Comparison of ENCODE assay signal across 23 cellular contexts in the genomic region with DNA sequence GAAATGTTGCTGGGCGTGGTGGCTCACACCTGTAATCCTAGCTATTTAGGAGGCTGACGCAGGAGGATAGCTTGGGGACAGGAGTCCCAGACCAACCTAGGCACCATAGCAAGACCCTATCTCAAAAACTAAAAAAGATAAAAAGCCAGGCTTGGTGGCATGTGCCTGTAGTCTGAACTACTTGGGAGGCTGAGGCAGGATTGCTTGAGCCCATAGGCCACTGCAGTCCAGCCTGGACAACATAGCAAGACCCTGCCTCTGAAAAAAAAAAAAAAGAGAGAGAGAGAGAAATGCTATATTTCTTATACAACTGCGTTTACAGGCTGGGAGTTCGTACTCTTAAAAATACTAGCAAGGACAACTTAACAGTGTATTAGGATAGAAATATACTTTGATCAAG. TPM values are rescaled to one million over a fixed set of nuclear protein-coding genes. Genes with fewer than 3 reads are reported as not detected.
"Had no signal": no experiment of that assay in that cellular context is flagged by ENCODE, and none has a peak within 500 bp of the region (broad histone marks: within the 10 kb centered on the region; RNA-seq: fewer than 3 reads in every experiment).

No MANE protein-coding gene starts in this region.

- H3K4me1 Mint-ChIP-seq: endodermal cell had no signal

- H3K4me1 ChIP-seq: colonic mucosa, esophagus squamous epithelium, gastrocnemius medialis, heart right ventricle, left lung, lower lobe of right lung had no signal

- H3K36me3 ChIP-seq: colonic mucosa, esophagus squamous epithelium, gastrocnemius medialis, heart right ventricle, left lung, lower lobe of right lung had no signal

- H3K4me3 ChIP-seq: colonic mucosa, esophagus squamous epithelium, gastrocnemius medialis, heart right ventricle, left lung, lower lobe of right lung had no signal

- H3K4me3 Mint-ChIP-seq: dendritic cell treated with granulocyte-macrophage colony-stimulating factor and Interleukin-4, amounts not matched to agents 40 ng/mL and 50 ng/mL, for 4 days; effector memory CD8-positive, alpha-beta T cell; endodermal cell had no signal

- H3K9me3 Mint-ChIP-seq: dendritic cell treated with granulocyte-macrophage colony-stimulating factor and Interleukin-4, amounts not matched to agents 40 ng/mL and 50 ng/mL, for 4 days; effector memory CD8-positive, alpha-beta T cell; endodermal cell had no signal

- FAIRE-seq: endometrium, keratinocyte had no signal

- H3K27me3 ChIP-seq: colonic mucosa, esophagus squamous epithelium, gastrocnemius medialis, heart right ventricle, left lung had no signal

- H3K27me3 Mint-ChIP-seq: effector memory CD8-positive, alpha-beta T cell had no signal

- H3K27ac ChIP-seq: colonic mucosa, epithelial cell of prostate, esophagus squamous epithelium, gastrocnemius medialis, heart right ventricle, left lung, lower lobe of right lung had no signal

- H3K27ac Mint-ChIP-seq: dendritic cell treated with granulocyte-macrophage colony-stimulating factor and Interleukin-4, amounts not matched to agents 40 ng/mL and 50 ng/mL, for 4 days; effector memory CD8-positive, alpha-beta T cell; endodermal cell had no signal

- DNase-seq: colonic mucosa; cortex of kidney; effector CD8-positive, alpha-beta T cell; effector memory CD8-positive, alpha-beta T cell; endodermal cell; esophagus squamous epithelium; foreskin fibroblast; foreskin melanocyte; gastrocnemius medialis; glutamatergic neuron; heart right ventricle; hippocampal formation; left cardiac atrium; left lung; left ventricle myocardium superior; lower lobe of right lung; mesenchymal stem cell; midbrain had no signal

- ATAC-seq: effector memory CD8-positive, alpha-beta T cell; esophagus mucosa; gastrocnemius medialis; heart right ventricle; left cardiac atrium; left lung; left ventricle myocardium superior; lower lobe of right lung had no signal

- H3K9me3 ChIP-seq: colonic mucosa, esophagus squamous epithelium, gastrocnemius medialis, left lung, lower lobe of right lung had no signal

RNA-seq across cellular contexts. Expression of a gene that starts 46.2 kb away (rescaled TPM):
- total RNA-seq: gastrocnemius medialis, left ventricle myocardium superior had no signal
